Comparison of ENCODE assay signal across 9 cellular contexts in the genomic region with DNA sequence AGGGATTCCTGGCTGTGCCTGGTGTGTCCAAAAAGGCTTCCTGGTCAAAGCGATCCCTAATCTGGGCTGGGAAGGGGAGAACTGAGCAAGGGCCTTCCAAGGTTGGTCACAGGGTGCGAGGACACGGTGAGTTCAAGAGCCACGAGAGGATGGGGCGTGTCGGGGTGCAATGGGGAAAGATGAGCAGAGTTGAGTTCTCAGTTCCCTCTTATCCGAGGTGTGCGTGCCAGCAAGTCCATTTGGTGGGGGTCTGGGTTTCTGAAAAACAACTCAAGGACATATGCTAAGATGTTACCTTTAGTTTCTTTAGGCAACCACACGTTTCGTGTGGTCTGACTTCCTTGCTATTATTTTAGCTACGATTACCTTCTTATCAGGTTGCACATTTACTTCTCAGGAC. TPM values are rescaled to one million over a fixed set of nuclear protein-coding genes. Genes with fewer than 3 reads are reported as not detected.
DNase-seq lines count a peak whose midpoint lies in the region; ATAC-seq, FAIRE-seq and TF ChIP-seq lines count a peak whose summit lies in the region.
"Had no signal": no experiment of that assay in that cellular context is flagged by ENCODE, and none has a peak within 500 bp of the region (broad histone marks: within the 10 kb centered on the region; RNA-seq: fewer than 3 reads in every experiment).

No MANE protein-coding gene starts in this region.

- H3K9me3 Mint-ChIP-seq in activated T-cell treated with anti-CD3 and anti-CD28 coated beads, Interleukin-2, amount 50 U/mL, for 72 hours: no peaks in the 10 kb centered on the region

- H4K20me1 ChIP-seq in OCI-LY1 (ENCODE audit: insufficient read depth, low read length): no peaks in the 10 kb centered on the region

- H3K27me3 ChIP-seq in OCI-LY1 (ENCODE audit: insufficient read depth, low read length): no peaks in the 10 kb centered on the region
- H3K27me3 ChIP-seq: MG63 had no signal

- H3K4me3 ChIP-seq in OCI-LY1 (ENCODE audit: low read depth, low read length, poor library complexity, severe bottlenecking): peak overlapping the region; percentile 79
- H3K4me3 ChIP-seq in fibroblast of villous mesenchyme (ENCODE audit: low read depth, low read length): peak overlapping the region; percentile 88

- peak overlapping the region; percentile 4 for H3K27ac ChIP-seq in OCI-LY1 (ENCODE audit: low read depth, low read length, poor library complexity, severe bottlenecking)
- peak overlapping the region; percentile 98 for H3K27ac ChIP-seq in substantia nigra (ENCODE audit: low read depth, low read length, poor library complexity, severe bottlenecking)

- H3K36me3 ChIP-seq in OCI-LY1 (ENCODE audit: insufficient read depth, low read length): no peaks in the 10 kb centered on the region
- H3K36me3 ChIP-seq: MG63 had no signal

- H3K4me2 ChIP-seq in OCI-LY1 (ENCODE audit: low read length): peak overlapping the region; percentile 77

- H3K36me3 Mint-ChIP-seq in activated T-cell treated with anti-CD3 and anti-CD28 coated beads, Interleukin-2, amount 50 U/mL, for 72 hours (ENCODE audit: insufficient read depth in 2 of 2): peaks cover 2% of the 10 kb centered on the region in 2 donors

- H3K9ac ChIP-seq in OCI-LY1 (ENCODE audit: low read length): peak overlapping the region; percentile 2; the same call in 1 of the 2 replicates

- H3K9me3 ChIP-seq in OCI-LY1 (ENCODE audit: low read length): no peaks in the 10 kb centered on the region
- H3K9me3 ChIP-seq: MG63 had no signal

- H3K4me1 ChIP-seq in OCI-LY1 (ENCODE audit: insufficient read depth, low read length, severe bottlenecking): peaks cover 76% of the 10 kb centered on the region

- no peak for ATAC-seq in activated T-cell treated with anti-CD3 and anti-CD28 coated beads, Interleukin-2, amount 50 U/mL, for 72 hours (replicated peaks in 1 of 2)

- H3K27me3 Mint-ChIP-seq in activated T-cell treated with anti-CD3 and anti-CD28 coated beads, Interleukin-2, amount 50 U/mL, for 72 hours (ENCODE audit: low read depth): no peaks in the 10 kb centered on the region

- H3F3A ChIP-seq in OCI-LY1 (ENCODE audit: insufficient read depth, low read length): 0 out of 2 replicates have a peak, but pooled peaks cover 5% of the 10 kb centered on the region

- no peak for FAIRE-seq in frontal cortex (lab: Jason Lieb, UNC)

- TF ChIP-seq CTCF in OCI-LY1 (IDR thresholded peaks at IDR 0.05; ENCODE audit: low read length) (no peak), fibroblast of villous mesenchyme (IDR thresholded peaks at IDR 0.05; ENCODE audit: insufficient read depth, low read depth, low read length) (no peak)

- peak overlapping the region; percentile 96 to 99 for H3K4me3 Mint-ChIP-seq in activated T-cell treated with anti-CD3 and anti-CD28 coated beads, Interleukin-2, amount 50 U/mL, for 72 hours

- no peaks in the 10 kb centered on the region for H3K79me2 ChIP-seq in OCI-LY1 (ENCODE audit: insufficient read depth, low read length)

- no peaks in the 10 kb centered on the region for H3K9me2 ChIP-seq in OCI-LY1 (ENCODE audit: low read depth, low read length)

- no peak for DNase-seq in activated T-cell treated with anti-CD3 and anti-CD28 coated beads, Interleukin-2, amount 50 U/mL, for 72 hours
- DNase-seq in activated T-cell treated with anti-CD3 and anti-CD28 coated beads, Interleukin-2, amount 50 U/mL, for 1 hour: no peak
- no peak for DNase-seq in fibroblast of villous mesenchyme (ENCODE audit: low read depth)
- no peak for DNase-seq in substantia nigra (lab: John Stamatoyannopoulos, UW)
- DNase-seq in glomerular visceral epithelial cell (ENCODE audit: extremely low spot score): no peak
- DNase-seq in frontal cortex (ENCODE audit: low spot score in 2 of 2): no peak
- no peak for DNase-seq in dermis blood vessel endothelial cell

- H2AFZ ChIP-seq in OCI-LY1 (ENCODE audit: low read length): no peak overlapping the region

- no peak overlapping the region for H3K27ac Mint-ChIP-seq in activated T-cell treated with anti-CD3 and anti-CD28 coated beads, Interleukin-2, amount 50 U/mL, for 72 hours

- peaks cover 42% of the 10 kb centered on the region for H3K4me1 Mint-ChIP-seq in activated T-cell treated with anti-CD3 and anti-CD28 coated beads, Interleukin-2, amount 50 U/mL, for 72 hours (ENCODE audit: low read depth)

RNA-seq across cellular contexts. Expression of a gene that starts 1.3 kb away (rescaled TPM):
- 1 to 10 TPM; 6.5 to 8.2 TPM for total RNA-seq in activated T-cell treated with anti-CD3 and anti-CD28 coated beads, Interleukin-2, amount 50 U/mL, for 72 hours
- total RNA-seq in fibroblast of villous mesenchyme: 3.0 and 5.2 TPM in 2 replicates
- 10.2 TPM for total RNA-seq in frontal cortex
- total RNA-seq in dermis blood vessel endothelial cell: 8.1 and 9.7 TPM in 2 replicates

RNA-seq across cellular contexts. Expression of a gene that starts 11.8 kb away (rescaled TPM):
- total RNA-seq in activated T-cell treated with anti-CD3 and anti-CD28 coated beads, Interleukin-2, amount 50 U/mL, for 72 hours: 10 to 100 TPM; 53.6 to 73.7 TPM
- total RNA-seq in fibroblast of villous mesenchyme (96.0 and 98.4 TPM in 2 replicates), frontal cortex (29.3 TPM), dermis blood vessel endothelial cell (83.9 and 124 TPM in 2 replicates)

RNA-seq across cellular contexts. Expression of a gene that starts 39.0 kb away (rescaled TPM):
- total RNA-seq in activated T-cell treated with anti-CD3 and anti-CD28 coated beads, Interleukin-2, amount 50 U/mL, for 72 hours: not detected
- total RNA-seq in fibroblast of villous mesenchyme (139 and 185 TPM in 2 replicates), frontal cortex (6.9 TPM), dermis blood vessel endothelial cell (0.65 and 1.9 TPM in 2 replicates)

RNA-seq across cellular contexts. Expression of a gene that starts 57.1 kb away (rescaled TPM):
- 10 to 100 TPM in 1 of 2 donors, 1 to 10 TPM in 1; 6.3 to 13.0 TPM for total RNA-seq in activated T-cell treated with anti-CD3 and anti-CD28 coated beads, Interleukin-2, amount 50 U/mL, for 72 hours
- total RNA-seq in fibroblast of villous mesenchyme: 7.4 and 13.4 TPM in 2 replicates
- 5.3 TPM for total RNA-seq in frontal cortex
- 8.9 and 9.5 TPM in 2 replicates for total RNA-seq in dermis blood vessel endothelial cell

RNA-seq across cellular contexts. Expression of a gene that starts 57.3 kb away (rescaled TPM):
- 10 to 100 TPM; 37.1 to 37.3 TPM for total RNA-seq in activated T-cell treated with anti-CD3 and anti-CD28 coated beads, Interleukin-2, amount 50 U/mL, for 72 hours
- total RNA-seq in fibroblast of villous mesenchyme (6.8 and 13.0 TPM in 2 replicates), frontal cortex (13.5 TPM), dermis blood vessel endothelial cell (5.4 and 18.0 TPM in 2 replicates)

Comparison
In these comparisons a context has a peak if more than half of its experiments do, and no peak if none do; other contexts are left out.
1. RNA of a gene that starts 39.0 kb away (total RNA-seq): 139 to 185 TPM in fibroblast of villous mesenchyme; 6.9 TPM in frontal cortex (single experiment), 0.65 to 1.9 TPM in dermis blood vessel endothelial cell and not detected in activated T-cell treated with anti-CD3 and anti-CD28 coated beads, Interleukin-2, amount 50 U/mL, for 72 hours; every median in the first group is over 10 times any median in the second.